Comparison of ENCODE assay signal across 7 cellular contexts in the genomic region with DNA sequence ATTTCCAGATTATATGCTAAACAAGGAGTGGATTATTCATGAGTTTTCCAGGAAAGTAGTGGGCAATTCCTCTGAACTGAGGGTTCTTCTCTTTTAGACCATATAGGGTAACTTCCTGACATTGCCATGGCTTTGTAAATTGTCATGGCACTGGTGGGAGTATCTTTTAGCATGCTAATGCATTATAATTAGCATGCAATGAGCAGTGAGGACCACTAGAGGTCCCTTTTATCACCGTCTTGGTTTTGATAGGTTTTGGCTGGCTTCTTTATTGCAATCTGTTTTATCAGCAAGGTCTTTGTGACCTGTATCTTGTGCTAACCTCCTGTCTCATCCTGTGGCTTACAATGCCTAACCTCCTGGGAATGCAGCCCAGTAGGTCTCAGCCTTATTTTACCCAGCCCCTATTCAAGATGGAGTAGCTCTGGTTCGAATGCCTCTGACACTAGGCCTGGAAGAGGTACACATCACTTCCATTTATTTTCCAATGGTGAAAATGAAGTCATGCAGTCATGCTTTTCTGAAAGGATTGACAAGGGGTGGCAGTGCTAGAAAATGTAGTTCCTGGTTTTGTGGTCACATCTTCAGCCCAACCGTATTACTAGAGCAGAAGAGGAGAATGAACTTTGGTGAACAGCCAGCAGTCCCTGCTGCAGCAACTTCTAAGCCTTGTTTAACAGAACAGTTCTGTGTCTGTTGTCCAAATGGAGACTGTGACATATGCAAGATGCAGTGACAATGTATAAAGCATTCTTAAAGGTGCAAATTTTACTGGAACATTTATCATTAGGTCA. TPM values are rescaled to one million over a fixed set of nuclear protein-coding genes. Genes with fewer than 3 reads are reported as not detected.
A peak's percentile ranks its signal among the peaks of the same experiment; 100 is the strongest.
DNase-seq lines count a peak whose midpoint lies in the region; ATAC-seq and TF ChIP-seq lines count a peak whose summit lies in the region.

No MANE protein-coding gene starts in this region.

- DNase-seq in GM12865 (ENCODE audit: low read depth) = peak; percentile 50
- DNase-seq in KBM-7 = peak; percentile 81
- no peak for DNase-seq in activated T-helper 2 cell treated with anti-CD3 and anti-CD28 coated beads, Interferon-gamma antibody, Interleukin-2, Interleukin-4, amounts not matched to agents 10 μg/mL and 5 μg/mL and 100 μg/mL, durations not matched to agents 14 hours and 24 hours and 36 hours (ENCODE audit: low spot score)
- DNase-seq in naive thymus-derived CD8-positive, alpha-beta T cell = peak in 4 of 10 donors; percentile 16 to 45 (median 40)
- DNase-seq in HuH-7.5 (ENCODE audit: low spot score) = no peak
- no peak for DNase-seq in NCI-H1048 (lab: John Stamatoyannopoulos, UW)

- POLR2A ChIA-PET in naive thymus-derived CD8-positive, alpha-beta T cell (lab: Charles Lee) = interaction anchor here (1.4 kb wide), 1 partner anchor 27 kb away, joined by 3 read pairs; no protein-coding TSS in a partner anchor

- peak; percentile 56 to 65 for ATAC-seq in naive thymus-derived CD8-positive, alpha-beta T cell
- no peak for ATAC-seq in activated CD4-positive, CD25-positive, alpha-beta regulatory T cell treated with anti-CD3 and anti-CD28 coated beads, Interleukin-2, amount 50 U/mL, for 24 hours

- peak; percentile 40 for TF ChIP-seq CTCF in GM12865 (IDR thresholded peaks at IDR 0.05; ENCODE audit: insufficient read depth, low read depth, low read length, missing control alignments)

- peaks cover 22% of the 10 kb centered on the region for H3K9me3 Mint-ChIP-seq in activated T-helper 2 cell treated with anti-CD3 and anti-CD28 coated beads, Interferon-gamma antibody, Interleukin-2, Interleukin-4, amounts not matched to agents 10 μg/mL and 5 μg/mL and 100 μg/mL, durations not matched to agents 14 hours and 24 hours and 36 hours
- H3K9me3 Mint-ChIP-seq in naive thymus-derived CD8-positive, alpha-beta T cell = peaks cover 0 to 5% (median 0%) of the 10 kb centered on the region in 9 donors

- H3K27me3 Mint-ChIP-seq in activated T-helper 2 cell treated with anti-CD3 and anti-CD28 coated beads, Interferon-gamma antibody, Interleukin-2, Interleukin-4, amounts not matched to agents 10 μg/mL and 5 μg/mL and 100 μg/mL, durations not matched to agents 14 hours and 24 hours and 36 hours (ENCODE audit: low read depth) = no peaks in the 10 kb centered on the region
- H3K27me3 Mint-ChIP-seq in naive thymus-derived CD8-positive, alpha-beta T cell = no peaks in the 10 kb centered on the region

- H3K4me3 ChIP-seq in GM12865 (ENCODE audit: low read depth, low read length) = no peak overlapping the region

- intact Hi-C loops in activated T-helper 2 cell treated with anti-CD3 and anti-CD28 coated beads, Interferon-gamma antibody, Interleukin-2, Interleukin-4, amounts not matched to agents 10 μg/mL and 5 μg/mL and 100 μg/mL, durations not matched to agents 14 hours and 24 hours and 36 hours (cut with micrococcal nuclease) = loop anchor here (2.0 kb wide), 1 partner anchor 26 kb away; the partner anchor contains the start of gene ITGA4

- in situ Hi-C loops in KBM-7 (cut with MboI; ENCODE audit: low pct_unique_long_range_greater_than_20kb, low sequenced_read_pairs) = no loop called here

- H3K4me1 Mint-ChIP-seq in activated T-helper 2 cell treated with anti-CD3 and anti-CD28 coated beads, Interferon-gamma antibody, Interleukin-2, Interleukin-4, amounts not matched to agents 10 μg/mL and 5 μg/mL and 100 μg/mL, durations not matched to agents 14 hours and 24 hours and 36 hours (ENCODE audit: low read depth) = peaks cover 28% of the 10 kb centered on the region
- H3K4me1 Mint-ChIP-seq in naive thymus-derived CD8-positive, alpha-beta T cell = peaks cover 4 to 22% (median 9%) of the 10 kb centered on the region in 4 donors

- peaks cover 26% of the 10 kb centered on the region for H3K36me3 Mint-ChIP-seq in activated T-helper 2 cell treated with anti-CD3 and anti-CD28 coated beads, Interferon-gamma antibody, Interleukin-2, Interleukin-4, amounts not matched to agents 10 μg/mL and 5 μg/mL and 100 μg/mL, durations not matched to agents 14 hours and 24 hours and 36 hours (ENCODE audit: low read depth)
- H3K36me3 Mint-ChIP-seq in naive thymus-derived CD8-positive, alpha-beta T cell = peaks cover 0 to 11% (median 5%) of the 10 kb centered on the region in 3 donors

- H3K27ac Mint-ChIP-seq in activated T-helper 2 cell treated with anti-CD3 and anti-CD28 coated beads, Interferon-gamma antibody, Interleukin-2, Interleukin-4, amounts not matched to agents 10 μg/mL and 5 μg/mL and 100 μg/mL, durations not matched to agents 14 hours and 24 hours and 36 hours = peak overlapping the region; percentile 6
- H3K27ac Mint-ChIP-seq in naive thymus-derived CD8-positive, alpha-beta T cell = peak overlapping the region in 8 of 10 donors; percentile 10 to 92 (median 57)

- no peak overlapping the region for H3K4me3 Mint-ChIP-seq in activated T-helper 2 cell treated with anti-CD3 and anti-CD28 coated beads, Interferon-gamma antibody, Interleukin-2, Interleukin-4, amounts not matched to agents 10 μg/mL and 5 μg/mL and 100 μg/mL, durations not matched to agents 14 hours and 24 hours and 36 hours (ENCODE audit: low read depth)
- H3K4me3 Mint-ChIP-seq in naive thymus-derived CD8-positive, alpha-beta T cell = peak overlapping the region in 1 of 10 donors; percentile 5

RNA-seq across cellular contexts. Expression of gene ITGA4, which starts 26.6 kb away (rescaled TPM):
- 96.5 and 106 TPM in 2 replicates for total RNA-seq in activated T-helper 2 cell treated with anti-CD3 and anti-CD28 coated beads, Interferon-gamma antibody, Interleukin-2, Interleukin-4, amounts not matched to agents 10 μg/mL and 5 μg/mL and 100 μg/mL, durations not matched to agents 14 hours and 24 hours and 36 hours
- total RNA-seq in naive thymus-derived CD8-positive, alpha-beta T cell = 100 to 1,000 TPM; 206 to 210 TPM
- 100 to 1,000 TPM in 2 of 3 donors, 10 to 100 TPM in 1; 88.1 to 128 (median 121) TPM for polyA plus RNA-seq in naive thymus-derived CD8-positive, alpha-beta T cell

Comparison
In these comparisons a context has a peak if more than half of its experiments do, and no peak if none do; other contexts are left out.
1. DNase-seq: peak in GM12865 (single experiment) and KBM-7 (single experiment); none in activated T-helper 2 cell treated with anti-CD3 and anti-CD28 coated beads, Interferon-gamma antibody, Interleukin-2, Interleukin-4, amounts not matched to agents 10 μg/mL and 5 μg/mL and 100 μg/mL, durations not matched to agents 14 hours and 24 hours and 36 hours (single experiment), HuH-7.5 (single experiment) and NCI-H1048 (single experiment).
2. ATAC-seq: peak in naive thymus-derived CD8-positive, alpha-beta T cell (2 of 2); none in activated CD4-positive, CD25-positive, alpha-beta regulatory T cell treated with anti-CD3 and anti-CD28 coated beads, Interleukin-2, amount 50 U/mL, for 24 hours (0 of 2).